Comparison of ENCODE assay signal across 1 cellular context in genomic region chr10:73655990-73656298, GRCh38.
TF ChIP-seq lines count a peak whose summit lies in the region.

A gene with protein sequence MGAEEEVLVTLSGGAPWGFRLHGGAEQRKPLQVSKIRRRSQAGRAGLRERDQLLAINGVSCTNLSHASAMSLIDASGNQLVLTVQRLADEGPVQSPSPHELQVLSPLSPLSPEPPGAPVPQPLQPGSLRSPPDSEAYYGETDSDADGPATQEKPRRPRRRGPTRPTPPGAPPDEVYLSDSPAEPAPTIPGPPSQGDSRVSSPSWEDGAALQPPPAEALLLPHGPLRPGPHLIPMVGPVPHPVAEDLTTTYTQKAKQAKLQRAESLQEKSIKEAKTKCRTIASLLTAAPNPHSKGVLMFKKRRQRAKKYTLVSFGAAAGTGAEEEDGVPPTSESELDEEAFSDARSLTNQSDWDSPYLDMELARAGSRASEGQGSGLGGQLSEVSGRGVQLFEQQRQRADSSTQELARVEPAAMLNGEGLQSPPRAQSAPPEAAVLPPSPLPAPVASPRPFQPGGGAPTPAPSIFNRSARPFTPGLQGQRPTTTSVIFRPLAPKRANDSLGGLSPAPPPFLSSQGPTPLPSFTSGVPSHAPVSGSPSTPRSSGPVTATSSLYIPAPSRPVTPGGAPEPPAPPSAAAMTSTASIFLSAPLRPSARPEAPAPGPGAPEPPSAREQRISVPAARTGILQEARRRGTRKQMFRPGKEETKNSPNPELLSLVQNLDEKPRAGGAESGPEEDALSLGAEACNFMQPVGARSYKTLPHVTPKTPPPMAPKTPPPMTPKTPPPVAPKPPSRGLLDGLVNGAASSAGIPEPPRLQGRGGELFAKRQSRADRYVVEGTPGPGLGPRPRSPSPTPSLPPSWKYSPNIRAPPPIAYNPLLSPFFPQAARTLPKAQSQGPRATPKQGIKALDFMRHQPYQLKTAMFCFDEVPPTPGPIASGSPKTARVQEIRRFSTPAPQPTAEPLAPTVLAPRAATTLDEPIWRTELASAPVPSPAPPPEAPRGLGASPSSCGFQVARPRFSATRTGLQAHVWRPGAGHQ (minus strand): TSS chr10:73656029. CDS start chr10:73655922, 107 bp downstream.

TF ChIP-seq in GM12878, 131 proteins besides CTCF, POLR2A, EP300 and RAD21:
- no peak for TF ChIP-seq BMI1 (IDR thresholded peaks at IDR 0.05; ENCODE audit: borderline replicate concordance)
- TF ChIP-seq ASH2L (IDR thresholded peaks at IDR 0.05; ENCODE audit: borderline replicate concordance, low read depth) = no peak
- no peak for TF ChIP-seq NFYA (IDR thresholded peaks at IDR 0.05; ENCODE audit: borderline replicate concordance, low read depth, low read length)
- TF ChIP-seq KAT2A (conservative IDR thresholded peaks at IDR 0.05; ENCODE audit: control insufficient read depth, low read depth, low read length) = no peak
- no peak for TF ChIP-seq MTA3 (IDR thresholded peaks at IDR 0.05; ENCODE audit: borderline replicate concordance, low read length)
- no peak for TF ChIP-seq IRF5 (IDR thresholded peaks at IDR 0.05; ENCODE audit: borderline replicate concordance)
- no peak for TF ChIP-seq NKRF (conservative IDR thresholded peaks at IDR 0.05)
- no peak for TF ChIP-seq NR2C2 (IDR thresholded peaks at IDR 0.05; ENCODE audit: borderline replicate concordance, control insufficient read depth, insufficient read length, low read depth)
- TF ChIP-seq CHD2 (IDR thresholded peaks at IDR 0.05; ENCODE audit: borderline replicate concordance, low read depth, low read length) = no peak
- TF ChIP-seq NFIC (IDR thresholded peaks at IDR 0.05; ENCODE audit: low read depth, low read length) = no peak
- TF ChIP-seq JUND (IDR thresholded peaks at IDR 0.05; ENCODE audit: low read depth, low read length) = no peak
- no peak for TF ChIP-seq NR2C1 (IDR thresholded peaks at IDR 0.05)
- TF ChIP-seq ZBTB4 (CRISPR knock-in tag; IDR thresholded peaks at IDR 0.05) = no peak
- no peak for TF ChIP-seq MEF2A (IDR thresholded peaks at IDR 0.05; ENCODE audit: insufficient read depth, low read depth, low read length)
- no peak for TF ChIP-seq ZZZ3 (IDR thresholded peaks at IDR 0.05; ENCODE audit: control insufficient read depth, insufficient read length, low read depth)
- TF ChIP-seq SPI1 (IDR thresholded peaks at IDR 0.05; ENCODE audit: borderline replicate concordance, insufficient read depth, low read depth, low read length) = no peak
- no peak for TF ChIP-seq ATF7 (IDR thresholded peaks at IDR 0.05; ENCODE audit: low read depth)
- no peak for TF ChIP-seq TCF12 (IDR thresholded peaks at IDR 0.05; ENCODE audit: low read depth, low read length)
- no peak for TF ChIP-seq ZNF207 (IDR thresholded peaks at IDR 0.05; ENCODE audit: borderline replicate concordance)
